ENCODE assay signal across 14 cellular contexts in genomic region chr4:176676901-176677300, GRCh38.
DNase-seq lines count a peak whose midpoint lies in the region; ATAC-seq and TF ChIP-seq lines count a peak whose summit lies in the region.
"Had no signal": no experiment of that assay in that cellular context is flagged by ENCODE, and none has a peak within 500 bp of the region (broad histone marks: within the 10 kb centered on the region; RNA-seq: fewer than 3 reads in every experiment).

No MANE protein-coding gene starts in this region.

- H3K9me3 ChIP-seq in right cardiac atrium (ENCODE audit: control insufficient read depth, low read length), result no peaks in the 10 kb centered on the region
- H3K9me3 ChIP-seq in ovary, result no peaks in the 10 kb centered on the region
- no peaks in the 10 kb centered on the region for H3K9me3 ChIP-seq in smooth muscle cell (replicated peaks; ENCODE audit: low read depth)
- H3K9me3 ChIP-seq: A549, HAP-1 had no signal

- no peak overlapping the region for H2AFZ ChIP-seq in smooth muscle cell (ENCODE audit: low read depth)

- H3K4me3 ChIP-seq in right cardiac atrium (ENCODE audit: low read length), result no peak overlapping the region
- H3K4me3 ChIP-seq in ovary, result no peak overlapping the region
- no peak overlapping the region for H3K4me3 ChIP-seq in smooth muscle cell
- H3K4me3 ChIP-seq: A549, HAP-1 had no signal

- no peak for TF ChIP-seq EP300 in ovary (IDR thresholded peaks at IDR 0.05)

- H3K4me2 ChIP-seq in smooth muscle cell, result no peak overlapping the region
- H3K4me2 ChIP-seq: A549 had no signal

- TF ChIP-seq POLR2A in ovary (IDR thresholded peaks at IDR 0.05), result no peak

- ATAC-seq in left ventricle myocardium superior (peak; percentile 68), right cardiac atrium (no peak), SK-N-SH treated with all-trans-retinoic acid at 6 μM for 48 hours (peak; percentile 52)
- ATAC-seq: A549; CD8-positive, alpha-beta T cell had no signal

- H3K27me3 ChIP-seq in right cardiac atrium (ENCODE audit: control insufficient read depth, insufficient read depth) (no peaks in the 10 kb centered on the region), ovary (no peaks in the 10 kb centered on the region), smooth muscle cell (ENCODE audit: low read depth) (no peaks in the 10 kb centered on the region)

- WGBS in right cardiac atrium, result 65% methylated on average over 4 of the region's 4 CpGs
- 22 to 38% (median 28%) methylated on average over 4 of the region's 4 CpGs for WGBS in ovary, 3 donors
- 94% methylated on average over 4 of the region's 4 CpGs for WGBS in smooth muscle cell (ENCODE audit: low lambda C conversion rate)

- TF ChIP-seq CTCF in ovary (IDR thresholded peaks at IDR 0.05) (no peak), smooth muscle cell (IDR thresholded peaks at IDR 0.05; ENCODE audit: borderline replicate concordance, insufficient read depth, poor library complexity, severe bottlenecking) (no peak)

- H3K36me3 ChIP-seq in ovary (no peaks in the 10 kb centered on the region), smooth muscle cell (ENCODE audit: low read depth) (peaks cover 2% of the 10 kb centered on the region)
- H3K36me3 ChIP-seq: HAP-1 had no signal

- H3F3A ChIP-seq in smooth muscle cell (ENCODE audit: low read depth), result no peaks in the 10 kb centered on the region

- H3K4me1 ChIP-seq in right cardiac atrium (ENCODE audit: control insufficient read depth, insufficient read depth, low read length) (no peaks in the 10 kb centered on the region), ovary (ENCODE audit: insufficient read depth) (peaks cover 8% of the 10 kb centered on the region), smooth muscle cell (ENCODE audit: low read depth) (no peaks in the 10 kb centered on the region)
- H3K4me1 ChIP-seq: A549 had no signal

- DNase-seq in left ventricle myocardium superior (peak; percentile 39), right cardiac atrium (no peak), ovary (peak in 3 of 5 donors; percentile 26 to 46 (median 42)), smooth muscle cell (lab: John Stamatoyannopoulos, UW; ENCODE audit: unreplicated experiment) (no peak), D341Med (ENCODE audit: low spot score) (no peak)
- DNase-seq: CD8-positive, alpha-beta T cell; COR-L47; DND-41; GDM1; GOT3 had no signal

- intact Hi-C loops in left ventricle myocardium superior (cut with micrococcal nuclease), result no loop called here
- intact Hi-C loops in right cardiac atrium (cut with DNase I), result no loop called here
- intact Hi-C loops in ovary (cut with DNase I), result no loop called here

- H3K9ac ChIP-seq in smooth muscle cell (ENCODE audit: low read depth), result no peak overlapping the region

- no peaks in the 10 kb centered on the region for H4K20me1 ChIP-seq in smooth muscle cell (ENCODE audit: low read depth)

- H3K27ac ChIP-seq in right cardiac atrium (ENCODE audit: low read length), result no peak overlapping the region
- no peak overlapping the region for H3K27ac ChIP-seq in ovary
- H3K27ac ChIP-seq in smooth muscle cell (ENCODE audit: low read depth), result no peak overlapping the region
- H3K27ac ChIP-seq: A549, HL-60 had no signal

- no peaks in the 10 kb centered on the region for H3K79me2 ChIP-seq in smooth muscle cell (ENCODE audit: low read depth)

TF ChIP-seq in SK-N-SH treated with all-trans-retinoic acid at 6 μM for 48 hours, 23 proteins besides CTCF, POLR2A, EP300 and RAD21:
- TF ChIP-seq ARNTL (CRISPR knock-in tag; IDR thresholded peaks at IDR 0.05; ENCODE audit: borderline replicate concordance, low read depth) (no peak), ZNF565 (CRISPR knock-in tag; conservative IDR thresholded peaks at IDR 0.05; ENCODE audit: low read depth) (no peak), BACH2 (CRISPR knock-in tag; IDR thresholded peaks at IDR 0.05; ENCODE audit: borderline replicate concordance) (no peak)

Comparison
In these comparisons a context has a peak if more than half of its experiments do, and no peak if none do; other contexts are left out.
1. ATAC-seq: peak in left ventricle myocardium superior (single experiment) and SK-N-SH treated with all-trans-retinoic acid at 6 μM for 48 hours (single experiment); none in right cardiac atrium (0 of 2).
2. DNase-seq: peak in left ventricle myocardium superior (single experiment) and ovary (3 of 5); none in right cardiac atrium (0 of 3), smooth muscle cell (single experiment) and D341Med (single experiment).